Comparison of ENCODE assay signal across 9 cellular contexts in the genomic region with DNA sequence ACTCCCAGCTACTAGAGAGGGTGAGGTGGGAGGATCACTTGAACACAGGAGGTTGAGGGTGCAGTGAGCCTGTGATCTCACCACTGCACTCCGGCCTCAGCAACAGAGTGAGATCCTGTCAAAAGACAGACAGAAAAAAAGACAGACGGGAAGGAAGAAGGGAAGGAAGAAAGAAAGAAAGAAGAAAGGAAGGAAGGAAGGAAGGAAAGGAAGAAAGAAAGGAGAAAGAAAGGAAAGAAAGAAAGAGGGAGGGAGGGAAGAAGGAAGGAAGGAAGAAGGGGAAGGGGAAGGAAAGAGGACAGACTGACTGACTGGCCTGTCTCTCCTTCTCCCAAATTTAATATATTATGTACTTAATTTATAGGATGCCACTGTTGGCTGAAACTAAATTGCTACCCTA. TPM values are rescaled to one million over a fixed set of nuclear protein-coding genes. Genes with fewer than 3 reads are reported as not detected.
"Had no signal": no experiment of that assay in that cellular context is flagged by ENCODE, and none has a peak within 500 bp of the region (broad histone marks: within the 10 kb centered on the region; RNA-seq: fewer than 3 reads in every experiment).

No MANE protein-coding gene starts in this region.

- H3K4me1 Mint-ChIP-seq: GM23338 had no signal

- H3K4me2 ChIP-seq: GM23338 had no signal

- ATAC-seq: GM23338, HCT116 had no signal

- H3K4me3 ChIP-seq: GM23338, HAP-1 had no signal

- H2AFZ ChIP-seq: GM23338 had no signal

- H3K4me1 ChIP-seq: HAP-1 had no signal

- H3K4me3 Mint-ChIP-seq: GM23338 had no signal

- DNase-seq: IMR-90, KBM-7 had no signal

- H3K27ac Mint-ChIP-seq: GM23338 had no signal

- H3K36me3 ChIP-seq: HAP-1 had no signal

- FAIRE-seq: H1, H54, HTR-8/SVneo had no signal

- H3K9me3 ChIP-seq: HAP-1 had no signal

RNA-seq across cellular contexts. Expression of a gene that starts 21.6 kb away (rescaled TPM):
- total RNA-seq: HT-29, IMR-90 had no signal
- polyA plus RNA-seq: GM23338, IMR-90 had no signal
